ENCODE assay signal across 2 cellular contexts in genomic region chr21:45574691-45575090, GRCh38.
TF ChIP-seq lines count a peak whose summit lies in the region.

No MANE protein-coding gene starts in this region.

TF ChIP-seq in GM23338, 12 proteins besides CTCF, POLR2A, EP300 and RAD21:
- no peak for TF ChIP-seq JUNB (IDR thresholded peaks at IDR 0.05; ENCODE audit: unreplicated experiment)
- no peak for TF ChIP-seq CREB1 (CRISPR knock-in tag; IDR thresholded peaks at IDR 0.05; ENCODE audit: low read depth)
- TF ChIP-seq NANOG (IDR thresholded peaks at IDR 0.05; ENCODE audit: borderline replicate concordance) = no peak
- TF ChIP-seq STAT1 (IDR thresholded peaks at IDR 0.05; ENCODE audit: unreplicated experiment) = no peak
- TF ChIP-seq ZNF462 (CRISPR knock-in tag; IDR thresholded peaks at IDR 0.05) = no peak

TF ChIP-seq in HepG2, 621 proteins besides CTCF, POLR2A, EP300 and RAD21:
- TF ChIP-seq RFX5 (IDR thresholded peaks at IDR 0.05; ENCODE audit: low read depth, low read length) = no peak
- TF ChIP-seq CENPX (CRISPR knock-in tag; IDR thresholded peaks at IDR 0.05) = no peak
- no peak for TF ChIP-seq RERE (CRISPR knock-in tag; IDR thresholded peaks at IDR 0.05; ENCODE audit: low read depth)
- no peak for TF ChIP-seq ZFP62 (CRISPR knock-in tag; IDR thresholded peaks at IDR 0.05)
- no peak for TF ChIP-seq HNF1A (IDR thresholded peaks at IDR 0.05; ENCODE audit: low read depth)
- TF ChIP-seq HNF1A (CRISPR knock-in tag; IDR thresholded peaks at IDR 0.05; ENCODE audit: borderline replicate concordance) = no peak
- TF ChIP-seq NFRKB (IDR thresholded peaks at IDR 0.05) = no peak
- TF ChIP-seq GATAD2A (CRISPR knock-in tag; IDR thresholded peaks at IDR 0.05) = no peak
- TF ChIP-seq ZKSCAN1 (IDR thresholded peaks at IDR 0.05; ENCODE audit: low read length) = no peak
